ENCODE assay signal across 17 cellular contexts in genomic region chr2:196219686-196220085, GRCh38. TPM values are rescaled to one million over a fixed set of nuclear protein-coding genes. Genes with fewer than 3 reads are reported as not detected.
DNase-seq lines count a peak whose midpoint lies in the region; ATAC-seq, FAIRE-seq and TF ChIP-seq lines count a peak whose summit lies in the region.
"Had no signal": no experiment of that assay in that cellular context is flagged by ENCODE, and none has a peak within 500 bp of the region (broad histone marks: within the 10 kb centered on the region; RNA-seq: fewer than 3 reads in every experiment).

No MANE protein-coding gene starts in this region.

- no peaks in the 10 kb centered on the region for H3K27me3 Mint-ChIP-seq in activated T-cell treated with anti-CD3 and anti-CD28 coated beads, Interleukin-2, amount 50 U/mL, for 24 hours
- H3K27me3 Mint-ChIP-seq in activated T-helper 17 cell treated with anti-CD3 and anti-CD28 coated beads, Interleukin-2, amount 50 U/mL, for 72 hours, result no peaks in the 10 kb centered on the region
- no peaks in the 10 kb centered on the region for H3K27me3 Mint-ChIP-seq in WTC11 (ENCODE audit: low read depth)

- no peak for FAIRE-seq in urothelium cell line (lab: Jason Lieb, UNC)
- FAIRE-seq: RCC 7860 had no signal

- H3K4me3 ChIP-seq in HEK293 (ENCODE audit: low read depth, low read length), result no peak overlapping the region
- no peak overlapping the region for H3K4me3 ChIP-seq in mucosa of descending colon

- H3K36me3 ChIP-seq in HEK293 (ENCODE audit: control insufficient read depth in 2 of 2, insufficient read depth in 1 of 2, low read length in 2 of 2), result no peaks in the 10 kb centered on the region
- H3K36me3 ChIP-seq in mucosa of descending colon (ENCODE audit: low read depth), result no peaks in the 10 kb centered on the region

- H3K27ac Mint-ChIP-seq in activated T-cell treated with anti-CD3 and anti-CD28 coated beads, Interleukin-2, amount 50 U/mL, for 24 hours, result peak overlapping the region; percentile 28
- H3K27ac Mint-ChIP-seq in activated T-helper 17 cell treated with anti-CD3 and anti-CD28 coated beads, Interleukin-2, amount 50 U/mL, for 72 hours, result no peak overlapping the region
- H3K27ac Mint-ChIP-seq in WTC11, result no peak overlapping the region

- CTCF ChIA-PET in HEK293 (lab: Yijun Ruan, JAX), result interaction anchor here (1.1 to 1.4 kb wide), 2 partner anchors 9 to 21 kb away, joined by 3 to 4 read pairs; no protein-coding TSS in a partner anchor
- CTCF ChIA-PET in WTC11 (lab: Charles Lee), result no interaction called here

- POLR2A ChIA-PET in HEK293 (lab: Yijun Ruan, JAX), result interaction anchor here (0.9 kb wide), 1 partner anchor 48 kb away, joined by 4 read pairs; the partner anchor contains the start of gene STK17B
- POLR2A ChIA-PET in WTC11 (lab: Charles Lee), result no interaction called here

- DNase-seq in activated T-cell treated with anti-CD3 and anti-CD28 coated beads, Interleukin-2, amount 50 U/mL, for 24 hours, result no peak
- no peak for DNase-seq in activated T-cell treated with anti-CD3 and anti-CD28 coated beads, Interleukin-2, amount 50 U/mL, for 48 hours
- no peak for DNase-seq in mucosa of descending colon
- no peak for DNase-seq in WTC11 (ENCODE audit: low spot score)
- DNase-seq in urothelium cell line (ENCODE audit: low spot score), result no peak
- DNase-seq: ACHN, H7, Kasumi-1, NCI-H1436, NCI-H2029 treated with DMSO at 0.1 percent for 48 hours, NCI-H2227 treated with DMSO at 0.1 percent for 48 hours, NCI-H774, SHP77 treated with DMSO at 0.1 percent for 48 hours had no signal

- no peaks in the 10 kb centered on the region for H3K9me3 ChIP-seq in HEK293 (ENCODE audit: control insufficient read depth, insufficient read depth, low read depth, low read length)
- no peaks in the 10 kb centered on the region for H3K9me3 ChIP-seq in mucosa of descending colon

- H3K27ac ChIP-seq in HEK293 (ENCODE audit: extremely low read depth, low read depth, low read length), result no peak overlapping the region

- peaks cover 4% of the 10 kb centered on the region for H3K36me3 Mint-ChIP-seq in activated T-cell treated with anti-CD3 and anti-CD28 coated beads, Interleukin-2, amount 50 U/mL, for 24 hours (ENCODE audit: low read depth)
- H3K36me3 Mint-ChIP-seq in activated T-helper 17 cell treated with anti-CD3 and anti-CD28 coated beads, Interleukin-2, amount 50 U/mL, for 72 hours (ENCODE audit: low read depth), result no peaks in the 10 kb centered on the region
- H3K36me3 Mint-ChIP-seq in WTC11, result no peaks in the 10 kb centered on the region

- no peak for ATAC-seq in activated T-helper 17 cell treated with anti-CD3 and anti-CD28 coated beads, Interleukin-2, amount 50 U/mL, for 72 hours (replicated peaks)
- ATAC-seq in mucosa of descending colon (peak; percentile 46), WTC11 (no peak), GM19328 (IDR thresholded peaks at IDR 0.05; ENCODE audit: unreplicated experiment) (no peak)

- H3K4me3 Mint-ChIP-seq in activated T-cell treated with anti-CD3 and anti-CD28 coated beads, Interleukin-2, amount 50 U/mL, for 24 hours, result no peak overlapping the region
- H3K4me3 Mint-ChIP-seq in activated T-helper 17 cell treated with anti-CD3 and anti-CD28 coated beads, Interleukin-2, amount 50 U/mL, for 72 hours, result peak overlapping the region; percentile 59
- no peak overlapping the region for H3K4me3 Mint-ChIP-seq in WTC11

- no peak for TF ChIP-seq CTCF in HEK293 (tag by site-specific recombination; IDR thresholded peaks at IDR 0.05)
- no peak for TF ChIP-seq CTCF in mucosa of descending colon (IDR thresholded peaks at IDR 0.05)
- TF ChIP-seq CTCF in WTC11 (IDR thresholded peaks at IDR 0.05), result no peak

- intact Hi-C loops in mucosa of descending colon (cut with DNase I, micrococcal nuclease), result no loop called here

- H3K4me1 Mint-ChIP-seq in activated T-cell treated with anti-CD3 and anti-CD28 coated beads, Interleukin-2, amount 50 U/mL, for 24 hours (ENCODE audit: low read depth), result peaks cover 75% of the 10 kb centered on the region
- H3K4me1 Mint-ChIP-seq in activated T-helper 17 cell treated with anti-CD3 and anti-CD28 coated beads, Interleukin-2, amount 50 U/mL, for 72 hours, result peaks cover 35% of the 10 kb centered on the region
- peaks cover 11% of the 10 kb centered on the region for H3K4me1 Mint-ChIP-seq in WTC11

- H3K4me1 ChIP-seq in HEK293 (ENCODE audit: control insufficient read depth, insufficient read depth, low read length), result peaks cover 3% of the 10 kb centered on the region; the same call in 1 of the 2 replicates
- no peaks in the 10 kb centered on the region for H3K4me1 ChIP-seq in mucosa of descending colon (ENCODE audit: low read depth)

- H3K9me3 Mint-ChIP-seq in activated T-cell treated with anti-CD3 and anti-CD28 coated beads, Interleukin-2, amount 50 U/mL, for 24 hours, result no peaks in the 10 kb centered on the region
- peaks cover 13% of the 10 kb centered on the region for H3K9me3 Mint-ChIP-seq in activated T-helper 17 cell treated with anti-CD3 and anti-CD28 coated beads, Interleukin-2, amount 50 U/mL, for 72 hours
- no peaks in the 10 kb centered on the region for H3K9me3 Mint-ChIP-seq in WTC11

TF ChIP-seq in HEK293, 187 proteins besides CTCF, POLR2A, EP300 and RAD21 (continues in another document):
- peak; percentile 41; the same call in 1 of the 2 replicates for TF ChIP-seq OSR2 (tag by site-specific recombination; IDR thresholded peaks at IDR 0.05)
- TF ChIP-seq ZNF510 (tag by site-specific recombination; IDR thresholded peaks at IDR 0.05; ENCODE audit: insufficient replicate concordance), result no peak
- TF ChIP-seq ZNF37A (tag by site-specific recombination; IDR thresholded peaks at IDR 0.05), result no peak
- no peak for TF ChIP-seq ZNF473 (tag by site-specific recombination; IDR thresholded peaks at IDR 0.05)
- peak; percentile 48 for TF ChIP-seq SP7 (tag by site-specific recombination; IDR thresholded peaks at IDR 0.05)
- no peak for TF ChIP-seq REST (tag by site-specific recombination; IDR thresholded peaks at IDR 0.05)

TF ChIP-seq in WTC11, 78 proteins besides CTCF, POLR2A, EP300 and RAD21:
- TF ChIP-seq NR1H2 (CRISPR knock-in tag; IDR thresholded peaks at IDR 0.05), result no peak
- no peak for TF ChIP-seq RELA (CRISPR knock-in tag; IDR thresholded peaks at IDR 0.05; ENCODE audit: borderline replicate concordance)
- no peak for TF ChIP-seq NR2C2 (CRISPR knock-in tag; IDR thresholded peaks at IDR 0.05)

RNA-seq across cellular contexts. Expression of gene STK17B, which starts 48.3 kb away (rescaled TPM):
- 100 to 1,000 TPM; 168 to 190 TPM for total RNA-seq in activated T-helper 17 cell treated with anti-CD3 and anti-CD28 coated beads, Interleukin-2, amount 50 U/mL, for 72 hours
- total RNA-seq in mucosa of descending colon (10 to 100 TPM; 30.3 to 55.7 (median 55.1) TPM), WTC11 (2021) (11.2 to 11.8 TPM (median 11.7 TPM) in 3 replicates)
